In genomic region chr19:50647879-50648615, GRCh38 we compare ENCODE assay signal across 1 cellular context.
TF ChIP-seq lines count a peak whose summit lies in the region.

No MANE protein-coding gene starts in this region.

TF ChIP-seq in A549, 52 proteins besides CTCF, POLR2A, EP300 and RAD21 (continued from another document):
- TF ChIP-seq POLR2AphosphoS2 (conservative IDR thresholded peaks at IDR 0.05; ENCODE audit: low read length) (no peak), HOXB13 (CRISPR knock-in tag; IDR thresholded peaks at IDR 0.05; ENCODE audit: low read depth) (no peak), MAX (IDR thresholded peaks at IDR 0.05) (no peak)
